ENCODE assay signal across 25 cellular contexts in the genomic region with DNA sequence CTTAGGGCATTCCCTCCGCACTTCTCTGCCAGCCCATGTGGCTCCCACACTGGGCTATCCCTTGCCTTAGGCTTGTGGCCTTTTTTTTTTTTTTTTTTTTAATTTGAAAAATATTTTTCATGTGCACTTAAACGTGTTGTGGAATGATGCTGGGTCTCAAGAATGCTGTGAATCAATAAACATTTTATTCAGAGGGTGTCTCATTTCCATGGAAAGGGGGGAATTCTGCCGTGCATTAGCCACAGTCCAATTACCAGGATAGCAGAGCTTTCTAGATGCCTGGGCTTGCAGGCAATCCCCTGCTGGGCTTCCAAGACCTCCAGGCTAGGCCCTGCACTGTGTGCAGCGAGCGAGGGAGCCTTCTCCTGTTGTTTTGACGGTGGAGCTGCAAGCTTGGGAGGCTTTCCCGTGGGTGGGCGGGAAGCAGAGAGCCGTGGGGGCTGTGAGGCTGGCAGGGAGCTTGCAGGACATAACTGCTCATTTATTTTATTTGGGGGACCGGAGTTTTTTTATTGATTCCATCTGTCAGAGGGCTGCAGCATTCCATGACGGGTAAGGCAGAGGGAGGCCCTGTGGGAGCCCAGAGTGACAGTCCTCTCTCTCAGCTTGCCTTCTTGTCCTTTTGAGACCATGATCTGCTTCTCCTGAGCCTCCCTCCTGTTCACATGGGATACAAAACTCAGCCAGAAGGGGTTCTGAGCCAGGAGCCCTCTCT. TPM values are rescaled to one million over a fixed set of nuclear protein-coding genes. Genes with fewer than 3 reads are reported as not detected.
DNase-seq lines count a peak whose midpoint lies in the region; ATAC-seq and TF ChIP-seq lines count a peak whose summit lies in the region.
"Had no signal": no experiment of that assay in that cellular context is flagged by ENCODE, and none has a peak within 500 bp of the region (broad histone marks: within the 10 kb centered on the region; RNA-seq: fewer than 3 reads in every experiment).

No MANE protein-coding gene starts in this region.

- CTCF ChIA-PET in BJ (lab: Yijun Ruan, JAX): interaction anchor here (0.7 to 6.3 kb wide), 4 partner anchors 16 to 119 kb away, joined by 3 to 108 read pairs (median 3); no protein-coding TSS in a partner anchor

- H3K27me3 ChIP-seq in BJ (ENCODE audit: control insufficient read depth, insufficient read depth, low read length) (peaks cover 23% of the 10 kb centered on the region), MG63 (no peaks in the 10 kb centered on the region)

- DNase-seq in BJ (ENCODE audit: low read depth) (peak; percentile 70), MG63 (peak; percentile 77), fibroblast of peridontal ligament (ENCODE audit: extremely low read depth) (peak; percentile 87), retina (peak; percentile 65), DMS153 treated with DMSO at 0.1 percent for 48 hours (lab: John Stamatoyannopoulos, UW; ENCODE audit: unreplicated experiment) (no peak), iPS-NIHi7 (ENCODE audit: extremely low spot score) (no peak)
- DNase-seq: activated CD8-positive, alpha-beta T cell treated with anti-CD3 and anti-CD28 coated beads, Interleukin-2, amount 10 ng/mL, durations not matched to agents 7 days and 5 days; activated T-cell treated with anti-CD3 and anti-CD28 coated beads, Interleukin-2, amount 50 U/mL, for 1 hour; Calu3; effector CD4-positive, alpha-beta T cell; erythroblast; mesenchymal stem cell; NCI-H1048; NCI-H2081; NCI-H524; stimulated activated CD4-positive, alpha-beta T cell treated with anti-CD3 and anti-CD28 coated beads, Interleukin-2, amount 100 ng/mL, for 48 hours; stimulated activated naive CD8-positive, alpha-beta T cell treated with anti-CD3 and anti-CD28 coated beads, Interleukin-15, Interleukin-2, amounts not matched to agents 100 U/mL and 50 U/mL, for 24 hours; trophoblast cell had no signal

- ATAC-seq in HG03520 (IDR thresholded peaks at IDR 0.05; ENCODE audit: unreplicated experiment): no peak
- ATAC-seq in esophagus mucosa: no peak
- ATAC-seq: activated CD8-positive, alpha-beta T cell treated with anti-CD3 and anti-CD28 coated beads, Interleukin-2, amount 10 ng/mL, durations not matched to agents 7 days and 5 days; stimulated activated naive CD8-positive, alpha-beta T cell treated with anti-CD3 and anti-CD28 coated beads, Interleukin-15, Interleukin-2, amounts not matched to agents 100 U/mL and 50 U/mL, for 24 hours had no signal

- 0 out of 2 replicates have a peak, but pooled peaks have one; percentile 13 for TF ChIP-seq CTCF in BJ (IDR thresholded peaks at IDR 0.05; ENCODE audit: insufficient read depth, low read depth, low read length)

- H3K9me3 ChIP-seq in MG63: no peaks in the 10 kb centered on the region
- H3K9me3 ChIP-seq: BLaER1 treated with 17β-estradiol and CSF1 and Interleukin-3, amounts not matched to agents 10 nM and 100 nM; prostate gland had no signal

- POLR2A ChIA-PET in BJ (lab: Charles Lee): interaction anchor here (0.6 to 1.0 kb wide), 2 partner anchors 117 to 1433 kb away, joined by 3 read pairs; no protein-coding TSS in a partner anchor

- no peaks in the 10 kb centered on the region; the same call in 1 of the 2 replicates for H3K36me3 ChIP-seq in BJ (ENCODE audit: control insufficient read depth, insufficient read depth, low read length)
- H3K36me3 ChIP-seq in MG63: no peaks in the 10 kb centered on the region
- H3K36me3 ChIP-seq: BLaER1 treated with 17β-estradiol and CSF1 and Interleukin-3, amounts not matched to agents 10 nM and 100 nM; prostate gland had no signal

- H3K4me3 ChIP-seq in BJ (ENCODE audit: low read depth, low read length): no peak overlapping the region
- no peak overlapping the region for H3K4me3 ChIP-seq in MG63
- H3K4me3 ChIP-seq: BLaER1 treated with 17β-estradiol and CSF1 and Interleukin-3, amounts not matched to agents 10 nM and 100 nM; prostate gland; skin epidermis had no signal

RNA-seq across cellular contexts. Expression of a gene that starts 2.6 kb away (rescaled TPM):
- 30.2 and 70.9 TPM in 2 replicates for polyA plus RNA-seq in BJ (2011; rRNA removed)
- 7.8 and 8.4 TPM in 2 replicates for polyA minus RNA-seq in BJ (2011; rRNA and poly(A)+ RNA removed)
- 1.1 TPM in 1 of 2 replicates, not detected in the other for total RNA-seq in MG63 (2014; rRNA removed; shearing (Covaris generic); ENCODE audit: low replicate concordance)
- 0.80 TPM for total RNA-seq in esophagus mucosa
- total RNA-seq: Calu3, G401, HT1080 had no signal

RNA-seq across cellular contexts. Expression of a gene that starts 9.8 kb away (rescaled TPM):
- polyA plus RNA-seq in BJ (2011; rRNA removed): 0.43 and 0.82 TPM in 2 replicates
- 0.93 and 1.4 TPM in 2 replicates for polyA minus RNA-seq in BJ (2011; rRNA and poly(A)+ RNA removed)
- total RNA-seq in MG63 (2014; rRNA removed; shearing (Covaris generic); ENCODE audit: low replicate concordance): 0.33 TPM in 1 of 2 replicates, not detected in the other
- 6.4 TPM for total RNA-seq in esophagus mucosa
- total RNA-seq: activated CD8-positive, alpha-beta T cell treated with anti-CD3 and anti-CD28 coated beads, Interleukin-2, amount 10 ng/mL, durations not matched to agents 7 days and 5 days; Calu3; G401; HT1080 had no signal

Comparison
In these comparisons a context has a peak if more than half of its experiments do, and no peak if none do; other contexts are left out.
1. DNase-seq: peak in BJ (single experiment), MG63 (single experiment), fibroblast of peridontal ligament (single experiment) and retina (single experiment); none in DMS153 treated with DMSO at 0.1 percent for 48 hours (single experiment) and iPS-NIHi7 (single experiment).